In genomic region chr5:128082551-128083032, GRCh38 we compare ENCODE assay signal across 8 cellular contexts. TPM values are rescaled to one million over a fixed set of nuclear protein-coding genes. Genes with fewer than 3 reads are reported as not detected.
A peak's percentile ranks its signal among the peaks of the same experiment; 100 is the strongest.
DNase-seq lines count a peak whose midpoint lies in the region; ATAC-seq and TF ChIP-seq lines count a peak whose summit lies in the region.

No MANE protein-coding gene starts in this region.

- H3K79me2 ChIP-seq in DND-41 (ENCODE audit: insufficient read depth, low read length) (peaks cover 63% of the 10 kb centered on the region), trophoblast cell (ENCODE audit: control insufficient read depth, insufficient read depth, low read length, poor library complexity) (peaks cover 17% of the 10 kb centered on the region)

- H3K79me1 ChIP-seq in trophoblast cell (ENCODE audit: low read length), result peaks cover 16% of the 10 kb centered on the region

- peak overlapping the region; percentile 98 for H4K12ac ChIP-seq in trophoblast cell (ENCODE audit: low read depth, low read length)

- H3K4me2 ChIP-seq in DND-41 (ENCODE audit: insufficient read depth, low read length) (peak overlapping the region; percentile 100), trophoblast cell (ENCODE audit: low read length) (peak overlapping the region; percentile 91)

- H3K36me3 ChIP-seq in DND-41 (ENCODE audit: insufficient read depth, low read length) (no peaks in the 10 kb centered on the region), H7 (replicated peaks; ENCODE audit: control insufficient read depth, insufficient read depth, low read length) (no peaks in the 10 kb centered on the region), SK-N-MC (ENCODE audit: insufficient read depth, low read length) (no peaks in the 10 kb centered on the region), trophoblast cell (ENCODE audit: control insufficient read depth in 1 of 2, insufficient read depth in 2 of 2, low read length in 2 of 2) (no peaks in the 10 kb centered on the region)

- peak overlapping the region; percentile 82 for H2BK120ac ChIP-seq in trophoblast cell (ENCODE audit: insufficient read depth, low read length, poor library complexity)

- H3K27ac ChIP-seq in DND-41 (ENCODE audit: low read length) (peak overlapping the region; percentile 95), SK-N-MC (no peak overlapping the region), trophoblast cell (ENCODE audit: low read depth, low read length) (peak overlapping the region; percentile 93)

- H3K4me1 ChIP-seq in DND-41 (ENCODE audit: insufficient read depth, low read length), result peaks cover 77% of the 10 kb centered on the region
- H3K4me1 ChIP-seq in trophoblast cell (ENCODE audit: control insufficient read depth in 1 of 2, insufficient read depth in 2 of 2, low read length in 2 of 2), result peaks cover 3 to 4% of the 10 kb centered on the region in 2 experiments

- no peak overlapping the region for H2AK5ac ChIP-seq in trophoblast cell (ENCODE audit: low read length)

- H3K18ac ChIP-seq in trophoblast cell (ENCODE audit: low read length), result peak overlapping the region; percentile 89

- H3K4ac ChIP-seq in trophoblast cell (ENCODE audit: low read depth, low read length), result peak overlapping the region; percentile 53

- H3K27me3 ChIP-seq in DND-41 (ENCODE audit: insufficient read depth, low read length, poor library complexity), result no peaks in the 10 kb centered on the region
- peaks cover 27% of the 10 kb centered on the region for H3K27me3 ChIP-seq in H7 (ENCODE audit: control insufficient read depth, insufficient read depth, low read length)
- no peaks in the 10 kb centered on the region for H3K27me3 ChIP-seq in trophoblast cell (ENCODE audit: insufficient read depth, low read length)

- peak overlapping the region; percentile 78 for H2AFZ ChIP-seq in DND-41 (ENCODE audit: low read depth, low read length)
- H2AFZ ChIP-seq in trophoblast cell (ENCODE audit: insufficient read depth, low read length, poor library complexity), result peak overlapping the region; percentile 100

- no CpG with 5 or more reads among the region's 25 CpGs for WGBS in trophoblast cell (ENCODE audit: extremely low coverage, insufficient coverage, insufficient read length)

- ATAC-seq in DND-41 (ENCODE audit: insufficient read depth, low read depth) (peak; percentile 55), GM19023 (IDR thresholded peaks at IDR 0.05; ENCODE audit: unreplicated experiment) (no peak)

- no peak overlapping the region for H3K23ac ChIP-seq in trophoblast cell (ENCODE audit: low read length)

- peak overlapping the region; percentile 79 for H4K91ac ChIP-seq in trophoblast cell (ENCODE audit: low read depth, low read length)

- H2BK5ac ChIP-seq in trophoblast cell (ENCODE audit: low read depth, low read length, poor library complexity), result peak overlapping the region; percentile 67

- DNase-seq in DND-41 (no peak), H7 (no peak), SK-N-MC (ENCODE audit: low read depth, low spot score) (no peak), fibroblast of the aortic adventitia (ENCODE audit: low read depth) (no peak), trophoblast cell (no peak), HK-2 (ENCODE audit: unreplicated experiment) (no peak), NCI-H69 (lab: John Stamatoyannopoulos, UW) (no peak)

- H2BK12ac ChIP-seq in trophoblast cell (ENCODE audit: low read length), result peak overlapping the region; percentile 23

- H3K4me3 ChIP-seq in DND-41 (ENCODE audit: low read depth in 1 of 2, low read length in 2 of 2), result peak overlapping the region; percentile 35 to 77
- peak overlapping the region; percentile 88 for H3K4me3 ChIP-seq in H7 (ENCODE audit: insufficient read depth, low read depth, low read length)
- H3K4me3 ChIP-seq in SK-N-MC, result peak overlapping the region; percentile 94
- H3K4me3 ChIP-seq in fibroblast of the aortic adventitia (ENCODE audit: low read depth, low read length), result peak overlapping the region; percentile 94
- H3K4me3 ChIP-seq in trophoblast cell (ENCODE audit: low read depth, low read length), result peak overlapping the region; percentile 99

- H3K9me3 ChIP-seq in DND-41 (ENCODE audit: insufficient read depth, low read length, severe bottlenecking), result no peaks in the 10 kb centered on the region
- no peaks in the 10 kb centered on the region for H3K9me3 ChIP-seq in SK-N-MC (ENCODE audit: low read depth, low read length)
- H3K9me3 ChIP-seq in trophoblast cell (ENCODE audit: insufficient read depth, low read depth, low read length), result peaks cover 2% of the 10 kb centered on the region

- H3K9ac ChIP-seq in DND-41 (ENCODE audit: low read depth, low read length), result peak overlapping the region; percentile 94
- peak overlapping the region; percentile 82 for H3K9ac ChIP-seq in SK-N-MC (ENCODE audit: insufficient read length)
- peak overlapping the region; percentile 83 for H3K9ac ChIP-seq in trophoblast cell (ENCODE audit: low read length)

- H4K8ac ChIP-seq in trophoblast cell (ENCODE audit: low read depth, low read length), result peak overlapping the region; percentile 92

- H4K20me1 ChIP-seq in DND-41 (ENCODE audit: insufficient read depth, low read length), result peaks cover 15% of the 10 kb centered on the region; the same call in 1 of the 2 replicates

- H3K14ac ChIP-seq in trophoblast cell (ENCODE audit: low read length), result peak overlapping the region; percentile 85

- TF ChIP-seq CTCF in DND-41 (IDR thresholded peaks at IDR 0.05; ENCODE audit: borderline replicate concordance, extremely low read depth, low read length, poor library complexity, severe bottlenecking), result no peak
- TF ChIP-seq CTCF in fibroblast of the aortic adventitia (IDR thresholded peaks at IDR 0.05; ENCODE audit: insufficient read depth, low read length), result no peak

RNA-seq across cellular contexts. Expression of gene SLC12A2, which starts 1.0 kb away (rescaled TPM):
- 5.4 and 6.5 TPM in 2 replicates for total RNA-seq in H7 (2014; rRNA removed; shearing (Covaris generic))
- total RNA-seq in fibroblast of the aortic adventitia (ENCODE audit: low replicate concordance), result 51.9 and 53.1 TPM in 2 replicates
- 20.8 and 21.9 TPM in 2 replicates for polyA plus RNA-seq in trophoblast cell (2013)
